In genomic region chr6:7140631-7141366, GRCh38 we compare ENCODE assay signal across 8 cellular contexts. TPM values are rescaled to one million over a fixed set of nuclear protein-coding genes. Genes with fewer than 3 reads are reported as not detected.
DNase-seq lines count a peak whose midpoint lies in the region; ATAC-seq and TF ChIP-seq lines count a peak whose summit lies in the region.

No MANE protein-coding gene starts in this region.

- in situ Hi-C loops in KBM-7 (cut with MboI; ENCODE audit: low pct_unique_long_range_greater_than_20kb, low sequenced_read_pairs) (no loop called here), SK-MEL-5 (cut with HindIII; ENCODE audit: low pct_unique_long_range_greater_than_20kb, low sequenced_read_pairs) (no loop called here)

- H3K4me3 Mint-ChIP-seq in activated naive CD4-positive, alpha-beta T cell treated with anti-CD3 and anti-CD28 coated beads, Interleukin-2, amount 50 U/mL, for 24 hours, result peak overlapping the region; percentile 88

- peak overlapping the region; percentile 96 for H3K27ac ChIP-seq in suprapubic skin

- DNase-seq in DMS79 treated with DMSO at 0.1 percent for 48 hours (lab: John Stamatoyannopoulos, UW) (peak; percentile 62), KBM-7 (peak; percentile 65), SK-MEL-5 (ENCODE audit: low read depth, low spot score) (peak; percentile 78), globus pallidus (ENCODE audit: low spot score) (peak; percentile 79), occipital lobe (lab: John Stamatoyannopoulos, UW) (peak; percentile 82), suprapubic skin (ENCODE audit: low spot score in 2 of 2) (peak; percentile 92 to 94)

- peaks cover 85% of the 10 kb centered on the region for H3K4me1 Mint-ChIP-seq in activated naive CD4-positive, alpha-beta T cell treated with anti-CD3 and anti-CD28 coated beads, Interleukin-2, amount 50 U/mL, for 24 hours

- H3K27me3 Mint-ChIP-seq in activated naive CD4-positive, alpha-beta T cell treated with anti-CD3 and anti-CD28 coated beads, Interleukin-2, amount 50 U/mL, for 24 hours, result no peaks in the 10 kb centered on the region

- H3K4me3 ChIP-seq in suprapubic skin, result peak overlapping the region; percentile 69

- TF ChIP-seq CTCF in suprapubic skin (IDR thresholded peaks at IDR 0.05), result no peak

- peaks cover 83% of the 10 kb centered on the region for H3K4me1 ChIP-seq in suprapubic skin

- peak; percentile 48 for ATAC-seq in GM21576 (IDR thresholded peaks at IDR 0.05; ENCODE audit: unreplicated experiment)

- no peaks in the 10 kb centered on the region for H3K36me3 ChIP-seq in suprapubic skin

- no peaks in the 10 kb centered on the region for H3K27me3 ChIP-seq in suprapubic skin

- H3K9me3 Mint-ChIP-seq in activated naive CD4-positive, alpha-beta T cell treated with anti-CD3 and anti-CD28 coated beads, Interleukin-2, amount 50 U/mL, for 24 hours, result no peaks in the 10 kb centered on the region

- TF ChIP-seq POLR2A in suprapubic skin (IDR thresholded peaks at IDR 0.05), result peak in 1 of 2 donors; percentile 81

- H3K36me3 Mint-ChIP-seq in activated naive CD4-positive, alpha-beta T cell treated with anti-CD3 and anti-CD28 coated beads, Interleukin-2, amount 50 U/mL, for 24 hours, result no peaks in the 10 kb centered on the region

- no peaks in the 10 kb centered on the region for H3K9me3 ChIP-seq in suprapubic skin

- TF ChIP-seq EP300 in suprapubic skin (IDR thresholded peaks at IDR 0.05), result no peak

- 10% methylated on average over 22 of the region's 66 CpGs for WGBS in suprapubic skin

- peak overlapping the region; percentile 94 for H3K27ac Mint-ChIP-seq in activated naive CD4-positive, alpha-beta T cell treated with anti-CD3 and anti-CD28 coated beads, Interleukin-2, amount 50 U/mL, for 24 hours

RNA-seq across cellular contexts. Expression of gene RREB1, which starts 33.0 kb away (rescaled TPM):
- total RNA-seq in SK-MEL-5 (2014; rRNA removed; shearing (Covaris generic)), result 15.7 and 19.5 TPM in 2 replicates
- 20.0 and 26.7 TPM in 2 replicates for polyA plus RNA-seq in SK-MEL-5 (2015; cell fraction: cytosol; rRNA removed)
- 18.9 and 21.5 TPM in 2 replicates for polyA plus RNA-seq in SK-MEL-5 (2015; cell fraction: nucleus; rRNA removed)
- total RNA-seq in occipital lobe, result 1.4 TPM
- total RNA-seq in suprapubic skin, result 100 to 1,000 TPM in 1 of 4 donors, 10 to 100 TPM in 3; 56.2 to 102 (median 62.6) TPM

Comparison
In these comparisons a context has a peak if more than half of its experiments do, and no peak if none do; other contexts are left out.
1. Peak in every context shown above with its lines: DNase-seq, ATAC-seq, H3K4me3 ChIP-seq and H3K27ac ChIP-seq.